Comparison of ENCODE assay signal across 1 cellular context in the genomic region with DNA sequence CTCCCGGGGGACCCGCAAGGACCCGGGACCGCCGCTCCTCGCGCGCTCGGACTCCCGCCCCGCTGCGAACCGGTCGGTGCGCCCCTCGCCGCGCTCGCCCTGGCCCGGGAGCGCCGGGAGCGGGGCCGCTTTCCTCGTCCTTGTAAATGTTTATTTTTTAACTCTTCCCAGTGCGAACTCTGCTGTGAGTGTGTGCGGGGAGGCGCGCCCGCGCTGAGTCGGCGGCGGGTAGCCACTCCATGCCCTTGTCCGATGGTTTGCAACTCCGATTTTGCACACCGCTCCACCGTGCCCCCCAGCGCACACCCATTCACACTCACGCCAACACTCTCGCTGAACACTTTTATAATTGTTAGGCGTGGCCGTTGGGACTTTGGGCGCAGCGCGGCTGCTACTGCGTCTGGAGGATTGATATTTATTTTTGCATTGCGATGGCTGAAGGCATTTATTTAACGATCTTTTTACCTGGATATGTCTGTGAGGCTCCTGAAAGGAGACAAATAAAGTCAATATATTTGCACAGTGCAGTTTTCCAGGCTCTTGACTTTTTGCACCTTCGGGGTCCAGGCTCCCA.
TF ChIP-seq lines count a peak whose summit lies in the region.

No MANE protein-coding gene starts in this region.

TF ChIP-seq in K562, 482 proteins besides CTCF, POLR2A, EP300 and RAD21 (continued from another document and continues in another):
- TF ChIP-seq, protein P1, sequence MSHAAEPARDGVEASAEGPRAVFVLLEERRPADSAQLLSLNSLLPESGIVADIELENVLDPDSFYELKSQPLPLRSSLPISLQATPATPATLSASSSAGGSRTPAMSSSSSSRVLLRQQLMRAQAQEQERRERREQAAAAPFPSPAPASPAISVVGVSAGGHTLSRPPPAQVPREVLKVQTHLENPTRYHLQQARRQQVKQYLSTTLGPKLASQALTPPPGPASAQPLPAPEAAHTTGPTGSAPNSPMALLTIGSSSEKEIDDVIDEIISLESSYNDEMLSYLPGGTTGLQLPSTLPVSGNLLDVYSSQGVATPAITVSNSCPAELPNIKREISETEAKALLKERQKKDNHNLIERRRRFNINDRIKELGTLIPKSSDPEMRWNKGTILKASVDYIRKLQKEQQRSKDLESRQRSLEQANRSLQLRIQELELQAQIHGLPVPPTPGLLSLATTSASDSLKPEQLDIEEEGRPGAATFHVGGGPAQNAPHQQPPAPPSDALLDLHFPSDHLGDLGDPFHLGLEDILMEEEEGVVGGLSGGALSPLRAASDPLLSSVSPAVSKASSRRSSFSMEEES (CRISPR knock-in tag; IDR thresholded peaks at IDR 0.05): no peak
- no peak for TF ChIP-seq ZNF785 (CRISPR knock-in tag; IDR thresholded peaks at IDR 0.05)
- no peak for TF ChIP-seq TAF7 (tag; IDR thresholded peaks at IDR 0.05)
- TF ChIP-seq ZBTB1 (CRISPR knock-in tag; IDR thresholded peaks at IDR 0.05; ENCODE audit: borderline replicate concordance, low read depth): no peak; the same call in 1 of the 2 replicates
- TF ChIP-seq, protein P2, sequence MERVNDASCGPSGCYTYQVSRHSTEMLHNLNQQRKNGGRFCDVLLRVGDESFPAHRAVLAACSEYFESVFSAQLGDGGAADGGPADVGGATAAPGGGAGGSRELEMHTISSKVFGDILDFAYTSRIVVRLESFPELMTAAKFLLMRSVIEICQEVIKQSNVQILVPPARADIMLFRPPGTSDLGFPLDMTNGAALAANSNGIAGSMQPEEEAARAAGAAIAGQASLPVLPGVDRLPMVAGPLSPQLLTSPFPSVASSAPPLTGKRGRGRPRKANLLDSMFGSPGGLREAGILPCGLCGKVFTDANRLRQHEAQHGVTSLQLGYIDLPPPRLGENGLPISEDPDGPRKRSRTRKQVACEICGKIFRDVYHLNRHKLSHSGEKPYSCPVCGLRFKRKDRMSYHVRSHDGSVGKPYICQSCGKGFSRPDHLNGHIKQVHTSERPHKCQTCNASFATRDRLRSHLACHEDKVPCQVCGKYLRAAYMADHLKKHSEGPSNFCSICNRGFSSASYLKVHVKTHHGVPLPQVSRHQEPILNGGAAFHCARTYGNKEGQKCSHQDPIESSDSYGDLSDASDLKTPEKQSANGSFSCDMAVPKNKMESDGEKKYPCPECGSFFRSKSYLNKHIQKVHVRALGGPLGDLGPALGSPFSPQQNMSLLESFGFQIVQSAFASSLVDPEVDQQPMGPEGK (CRISPR knock-in tag; IDR thresholded peaks at IDR 0.05; ENCODE audit: borderline replicate concordance): no peak
- TF ChIP-seq PML (IDR thresholded peaks at IDR 0.05; ENCODE audit: low read length): no peak
- TF ChIP-seq HNRNPLL (IDR thresholded peaks at IDR 0.05; ENCODE audit: low read depth, low read length, poor library complexity, severe bottlenecking): no peak
- TF ChIP-seq TEAD2 (tag; IDR thresholded peaks at IDR 0.05): no peak
- TF ChIP-seq, protein P3, sequence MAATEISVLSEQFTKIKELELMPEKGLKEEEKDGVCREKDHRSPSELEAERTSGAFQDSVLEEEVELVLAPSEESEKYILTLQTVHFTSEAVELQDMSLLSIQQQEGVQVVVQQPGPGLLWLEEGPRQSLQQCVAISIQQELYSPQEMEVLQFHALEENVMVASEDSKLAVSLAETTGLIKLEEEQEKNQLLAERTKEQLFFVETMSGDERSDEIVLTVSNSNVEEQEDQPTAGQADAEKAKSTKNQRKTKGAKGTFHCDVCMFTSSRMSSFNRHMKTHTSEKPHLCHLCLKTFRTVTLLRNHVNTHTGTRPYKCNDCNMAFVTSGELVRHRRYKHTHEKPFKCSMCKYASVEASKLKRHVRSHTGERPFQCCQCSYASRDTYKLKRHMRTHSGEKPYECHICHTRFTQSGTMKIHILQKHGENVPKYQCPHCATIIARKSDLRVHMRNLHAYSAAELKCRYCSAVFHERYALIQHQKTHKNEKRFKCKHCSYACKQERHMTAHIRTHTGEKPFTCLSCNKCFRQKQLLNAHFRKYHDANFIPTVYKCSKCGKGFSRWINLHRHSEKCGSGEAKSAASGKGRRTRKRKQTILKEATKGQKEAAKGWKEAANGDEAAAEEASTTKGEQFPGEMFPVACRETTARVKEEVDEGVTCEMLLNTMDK (IDR thresholded peaks at IDR 0.05; ENCODE audit: borderline replicate concordance, insufficient read depth, low read depth, low read length, poor library complexity, severe bottlenecking): no peak
- no peak for TF ChIP-seq ZFP36 (IDR thresholded peaks at IDR 0.05; ENCODE audit: low read depth, low read length, partially characterized antibody)
- TF ChIP-seq, protein P4, sequence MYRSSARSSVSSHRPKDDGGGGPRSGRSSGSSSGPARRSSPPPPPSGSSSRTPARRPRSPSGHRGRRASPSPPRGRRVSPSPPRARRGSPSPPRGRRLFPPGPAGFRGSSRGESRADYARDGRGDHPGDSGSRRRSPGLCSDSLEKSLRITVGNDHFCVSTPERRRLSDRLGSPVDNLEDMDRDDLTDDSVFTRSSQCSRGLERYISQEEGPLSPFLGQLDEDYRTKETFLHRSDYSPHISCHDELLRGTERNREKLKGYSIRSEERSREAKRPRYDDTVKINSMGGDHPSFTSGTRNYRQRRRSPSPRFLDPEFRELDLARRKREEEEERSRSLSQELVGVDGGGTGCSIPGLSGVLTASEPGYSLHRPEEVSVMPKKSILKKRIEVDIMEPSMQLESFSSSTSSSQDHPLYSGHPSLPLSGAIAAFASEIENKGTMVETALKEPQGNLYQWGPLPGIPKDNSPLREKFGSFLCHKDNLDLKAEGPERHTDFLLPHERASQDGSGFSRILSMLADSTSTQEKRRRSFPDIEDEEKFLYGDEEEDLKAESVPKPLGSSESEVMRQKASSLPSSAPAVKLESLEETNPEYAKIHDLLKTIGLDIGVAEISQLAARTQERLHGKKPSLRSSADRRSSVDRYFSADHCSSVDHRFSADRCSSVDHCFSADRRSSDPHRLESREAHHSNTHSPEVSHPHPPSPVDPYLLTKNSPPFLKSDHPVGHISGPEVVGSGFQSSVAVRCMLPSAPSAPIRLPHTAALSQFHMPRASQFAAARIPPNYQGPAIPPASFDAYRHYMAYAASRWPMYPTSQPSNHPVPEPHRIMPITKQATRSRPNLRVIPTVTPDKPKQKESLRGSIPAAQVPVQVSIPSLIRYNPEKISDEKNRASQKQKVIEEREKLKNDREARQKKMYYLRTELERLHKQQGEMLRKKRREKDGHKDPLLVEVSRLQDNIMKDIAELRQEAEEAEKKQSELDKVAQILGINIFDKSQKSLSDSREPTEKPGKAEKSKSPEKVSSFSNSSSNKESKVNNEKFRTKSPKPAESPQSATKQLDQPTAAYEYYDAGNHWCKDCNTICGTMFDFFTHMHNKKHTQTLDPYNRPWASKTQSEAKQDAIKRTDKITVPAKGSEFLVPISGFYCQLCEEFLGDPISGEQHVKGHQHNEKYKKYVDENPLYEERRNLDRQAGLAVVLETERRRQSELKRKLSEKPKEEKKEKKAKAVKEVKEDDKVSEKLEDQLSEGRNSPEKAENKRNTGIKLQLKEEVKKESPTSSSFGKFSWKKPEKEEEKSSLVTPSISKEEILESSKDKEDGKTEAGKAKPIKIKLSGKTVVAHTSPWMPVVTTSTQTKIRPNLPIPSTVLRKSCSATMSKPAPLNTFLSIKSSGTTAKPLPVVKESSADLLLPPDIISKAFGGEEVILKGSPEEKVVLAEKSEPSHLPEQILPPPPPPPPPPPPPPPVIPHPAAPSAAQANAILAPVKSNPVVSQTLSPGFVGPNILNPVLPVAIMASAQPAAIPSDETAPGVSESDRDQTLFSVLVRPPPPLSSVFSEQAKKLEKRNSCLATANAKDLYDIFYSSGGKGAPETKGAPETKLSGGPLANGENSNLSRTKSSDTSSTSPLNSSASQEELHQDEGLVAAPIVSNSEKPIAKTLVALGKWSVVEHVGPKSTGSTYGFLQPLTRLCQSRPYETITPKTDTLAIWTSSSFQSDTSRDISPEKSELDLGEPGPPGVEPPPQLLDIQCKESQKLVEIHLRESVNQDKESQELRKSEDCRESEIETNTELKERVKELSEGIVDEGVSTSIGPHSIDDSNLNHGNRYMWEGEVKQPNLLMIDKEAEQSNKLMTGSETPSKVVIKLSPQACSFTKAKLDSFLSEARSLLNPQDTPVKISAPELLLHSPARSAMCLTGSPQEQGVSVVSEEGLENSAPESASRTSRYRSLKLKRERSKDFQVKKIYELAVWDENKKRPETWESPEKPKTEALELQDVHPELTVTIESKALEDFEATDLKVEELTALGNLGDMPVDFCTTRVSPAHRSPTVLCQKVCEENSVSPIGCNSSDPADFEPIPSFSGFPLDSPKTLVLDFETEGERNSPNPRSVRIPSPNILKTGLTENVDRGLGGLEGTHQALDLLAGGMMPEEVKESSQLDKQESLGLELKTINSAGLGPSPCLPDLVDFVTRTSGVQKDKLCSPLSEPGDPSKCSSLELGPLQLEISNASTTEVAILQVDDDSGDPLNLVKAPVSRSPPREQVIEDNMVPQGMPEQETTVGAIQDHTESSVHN (IDR thresholded peaks at IDR 0.05; ENCODE audit: borderline replicate concordance in 1 of 2, low read depth in 1 of 2): no peak
- no peak for TF ChIP-seq RBM22 (IDR thresholded peaks at IDR 0.05; ENCODE audit: low read depth, low read length, poor library complexity, severe bottlenecking)
- no peak for TF ChIP-seq ILF3 (IDR thresholded peaks at IDR 0.05; ENCODE audit: borderline replicate concordance)
- peak; percentile 29; the same call in 1 of the 2 replicates for TF ChIP-seq POLR2G (IDR thresholded peaks at IDR 0.05; ENCODE audit: low read depth, low read length)
- TF ChIP-seq L3MBTL2 (IDR thresholded peaks at IDR 0.05): 0 out of 2 replicates have a peak, but pooled peaks have one; percentile 1
- TF ChIP-seq, protein P5, sequence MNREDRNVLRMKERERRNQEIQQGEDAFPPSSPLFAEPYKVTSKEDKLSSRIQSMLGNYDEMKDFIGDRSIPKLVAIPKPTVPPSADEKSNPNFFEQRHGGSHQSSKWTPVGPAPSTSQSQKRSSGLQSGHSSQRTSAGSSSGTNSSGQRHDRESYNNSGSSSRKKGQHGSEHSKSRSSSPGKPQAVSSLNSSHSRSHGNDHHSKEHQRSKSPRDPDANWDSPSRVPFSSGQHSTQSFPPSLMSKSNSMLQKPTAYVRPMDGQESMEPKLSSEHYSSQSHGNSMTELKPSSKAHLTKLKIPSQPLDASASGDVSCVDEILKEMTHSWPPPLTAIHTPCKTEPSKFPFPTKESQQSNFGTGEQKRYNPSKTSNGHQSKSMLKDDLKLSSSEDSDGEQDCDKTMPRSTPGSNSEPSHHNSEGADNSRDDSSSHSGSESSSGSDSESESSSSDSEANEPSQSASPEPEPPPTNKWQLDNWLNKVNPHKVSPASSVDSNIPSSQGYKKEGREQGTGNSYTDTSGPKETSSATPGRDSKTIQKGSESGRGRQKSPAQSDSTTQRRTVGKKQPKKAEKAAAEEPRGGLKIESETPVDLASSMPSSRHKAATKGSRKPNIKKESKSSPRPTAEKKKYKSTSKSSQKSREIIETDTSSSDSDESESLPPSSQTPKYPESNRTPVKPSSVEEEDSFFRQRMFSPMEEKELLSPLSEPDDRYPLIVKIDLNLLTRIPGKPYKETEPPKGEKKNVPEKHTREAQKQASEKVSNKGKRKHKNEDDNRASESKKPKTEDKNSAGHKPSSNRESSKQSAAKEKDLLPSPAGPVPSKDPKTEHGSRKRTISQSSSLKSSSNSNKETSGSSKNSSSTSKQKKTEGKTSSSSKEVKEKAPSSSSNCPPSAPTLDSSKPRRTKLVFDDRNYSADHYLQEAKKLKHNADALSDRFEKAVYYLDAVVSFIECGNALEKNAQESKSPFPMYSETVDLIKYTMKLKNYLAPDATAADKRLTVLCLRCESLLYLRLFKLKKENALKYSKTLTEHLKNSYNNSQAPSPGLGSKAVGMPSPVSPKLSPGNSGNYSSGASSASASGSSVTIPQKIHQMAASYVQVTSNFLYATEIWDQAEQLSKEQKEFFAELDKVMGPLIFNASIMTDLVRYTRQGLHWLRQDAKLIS (CRISPR knock-in tag; IDR thresholded peaks at IDR 0.05): peak; percentile 48; the same call in 1 of the 2 replicates
- no peak for TF ChIP-seq POU5F1 (IDR thresholded peaks at IDR 0.05; ENCODE audit: borderline replicate concordance, low read depth, low read length, partially characterized antibody)
- no peak for TF ChIP-seq PHB2 (IDR thresholded peaks at IDR 0.05; ENCODE audit: low read depth)
- TF ChIP-seq CBFA2T3 (IDR thresholded peaks at IDR 0.05): no peak
- peak; percentile 7; the same call in 1 of the 2 replicates for TF ChIP-seq ZBTB7A (IDR thresholded peaks at IDR 0.05; ENCODE audit: borderline replicate concordance, control insufficient read depth, low read depth, low read length)
- TF ChIP-seq, protein P6, sequence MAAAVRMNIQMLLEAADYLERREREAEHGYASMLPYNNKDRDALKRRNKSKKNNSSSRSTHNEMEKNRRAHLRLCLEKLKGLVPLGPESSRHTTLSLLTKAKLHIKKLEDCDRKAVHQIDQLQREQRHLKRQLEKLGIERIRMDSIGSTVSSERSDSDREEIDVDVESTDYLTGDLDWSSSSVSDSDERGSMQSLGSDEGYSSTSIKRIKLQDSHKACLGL (CRISPR knock-in tag; IDR thresholded peaks at IDR 0.05; ENCODE audit: borderline replicate concordance, poor library complexity, severe bottlenecking): no peak
- no peak for TF ChIP-seq ZNF507 (tag; conservative IDR thresholded peaks at IDR 0.05)
- no peak for TF ChIP-seq HIVEP1 (CRISPR knock-in tag; IDR thresholded peaks at IDR 0.05)
- TF ChIP-seq ZNF77 (CRISPR knock-in tag; IDR thresholded peaks at IDR 0.05): no peak
- TF ChIP-seq KLF10 (CRISPR knock-in tag; IDR thresholded peaks at IDR 0.05): no peak
- TF ChIP-seq DACH1 (IDR thresholded peaks at IDR 0.05; ENCODE audit: partially characterized antibody): no peak
- no peak for TF ChIP-seq ETV6 (IDR thresholded peaks at IDR 0.05; ENCODE audit: borderline replicate concordance in 1 of 2, low read depth in 2 of 2, low read length in 1 of 2)
- no peak for TF ChIP-seq ETV6 (CRISPR knock-in tag; IDR thresholded peaks at IDR 0.05; ENCODE audit: borderline replicate concordance)
- TF ChIP-seq, protein P7, sequence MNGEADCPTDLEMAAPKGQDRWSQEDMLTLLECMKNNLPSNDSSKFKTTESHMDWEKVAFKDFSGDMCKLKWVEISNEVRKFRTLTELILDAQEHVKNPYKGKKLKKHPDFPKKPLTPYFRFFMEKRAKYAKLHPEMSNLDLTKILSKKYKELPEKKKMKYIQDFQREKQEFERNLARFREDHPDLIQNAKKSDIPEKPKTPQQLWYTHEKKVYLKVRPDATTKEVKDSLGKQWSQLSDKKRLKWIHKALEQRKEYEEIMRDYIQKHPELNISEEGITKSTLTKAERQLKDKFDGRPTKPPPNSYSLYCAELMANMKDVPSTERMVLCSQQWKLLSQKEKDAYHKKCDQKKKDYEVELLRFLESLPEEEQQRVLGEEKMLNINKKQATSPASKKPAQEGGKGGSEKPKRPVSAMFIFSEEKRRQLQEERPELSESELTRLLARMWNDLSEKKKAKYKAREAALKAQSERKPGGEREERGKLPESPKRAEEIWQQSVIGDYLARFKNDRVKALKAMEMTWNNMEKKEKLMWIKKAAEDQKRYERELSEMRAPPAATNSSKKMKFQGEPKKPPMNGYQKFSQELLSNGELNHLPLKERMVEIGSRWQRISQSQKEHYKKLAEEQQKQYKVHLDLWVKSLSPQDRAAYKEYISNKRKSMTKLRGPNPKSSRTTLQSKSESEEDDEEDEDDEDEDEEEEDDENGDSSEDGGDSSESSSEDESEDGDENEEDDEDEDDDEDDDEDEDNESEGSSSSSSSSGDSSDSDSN (IDR thresholded peaks at IDR 0.05; ENCODE audit: borderline replicate concordance in 1 of 2, low read depth in 2 of 2, low read length in 2 of 2): 0 out of 4 replicates have a peak, but pooled peaks of 1 of the 2 experiments have one; percentile 7
- TF ChIP-seq, protein P8, sequence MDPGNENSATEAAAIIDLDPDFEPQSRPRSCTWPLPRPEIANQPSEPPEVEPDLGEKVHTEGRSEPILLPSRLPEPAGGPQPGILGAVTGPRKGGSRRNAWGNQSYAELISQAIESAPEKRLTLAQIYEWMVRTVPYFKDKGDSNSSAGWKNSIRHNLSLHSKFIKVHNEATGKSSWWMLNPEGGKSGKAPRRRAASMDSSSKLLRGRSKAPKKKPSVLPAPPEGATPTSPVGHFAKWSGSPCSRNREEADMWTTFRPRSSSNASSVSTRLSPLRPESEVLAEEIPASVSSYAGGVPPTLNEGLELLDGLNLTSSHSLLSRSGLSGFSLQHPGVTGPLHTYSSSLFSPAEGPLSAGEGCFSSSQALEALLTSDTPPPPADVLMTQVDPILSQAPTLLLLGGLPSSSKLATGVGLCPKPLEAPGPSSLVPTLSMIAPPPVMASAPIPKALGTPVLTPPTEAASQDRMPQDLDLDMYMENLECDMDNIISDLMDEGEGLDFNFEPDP (CRISPR knock-in tag; IDR thresholded peaks at IDR 0.05): no peak
